9 cellular contexts compared by ENCODE assay signal in genomic region chr7:73822319-73823173, GRCh38. TPM values are rescaled to one million over a fixed set of nuclear protein-coding genes. Genes with fewer than 3 reads are reported as not detected.
DNase-seq lines count a peak whose midpoint lies in the region; ATAC-seq, FAIRE-seq and TF ChIP-seq lines count a peak whose summit lies in the region.
"Had no signal": no experiment of that assay in that cellular context is flagged by ENCODE, and none has a peak within 500 bp of the region (broad histone marks: within the 10 kb centered on the region; RNA-seq: fewer than 3 reads in every experiment).

No MANE protein-coding gene starts in this region.

- TF ChIP-seq POLR2A in A549 (IDR thresholded peaks at IDR 0.05; ENCODE audit: low read length) = no peak

- ATAC-seq in A549 (peak; percentile 96 to 97), HG02610 (IDR thresholded peaks at IDR 0.05; ENCODE audit: unreplicated experiment) (no peak), GM21360 (IDR thresholded peaks at IDR 0.05; ENCODE audit: unreplicated experiment) (no peak), HG03457 (IDR thresholded peaks at IDR 0.05; ENCODE audit: unreplicated experiment) (no peak)

- H3K4me1 ChIP-seq in A549 = peaks cover 33% of the 10 kb centered on the region

- 2% methylated on average over 15 of the region's 15 CpGs for WGBS in A549 (ENCODE audit: missing lambda C conversion rate)

- 0 out of 3 replicates have a peak overlapping the region, but pooled peaks have one; percentile 3 for H3K4me3 ChIP-seq in A549
- H3K4me3 ChIP-seq: SK-N-MC had no signal

- TF ChIP-seq CTCF in A549 (IDR thresholded peaks at IDR 0.05) (no peak), VCaP (conservative IDR thresholded peaks at IDR 0.05) (no peak), D721Med (IDR thresholded peaks at IDR 0.05; ENCODE audit: insufficient read depth, missing control alignments) (no peak)

- CTCF ChIA-PET in A549 (lab: Yijun Ruan, JAX) = interaction anchor here (0.6 to 5.2 kb wide), 7 partner anchors 11 to 380 kb away, joined by 3 to 30 read pairs (median 6); no protein-coding TSS in a partner anchor

- H3K27ac ChIP-seq in A549 (peak overlapping the region; percentile 82 to 88), VCaP (peak overlapping the region; percentile 100)
- H3K27ac ChIP-seq: SK-N-MC had no signal

- no peaks in the 10 kb centered on the region for H3K9me3 ChIP-seq in A549

- DNase-seq in A549 (ENCODE audit: low read depth in 1 of 2, low spot score in 1 of 2) (peak; percentile 91 to 98), HS-27A (ENCODE audit: low read depth) (peak; percentile 95), kidney glomerular epithelial cell (lab: John Stamatoyannopoulos, UW) (peak; percentile 97), D721Med (ENCODE audit: insufficient read length, low spot score) (no peak)

- FAIRE-seq in A549 (lab: Jason Lieb, UNC) (peak; percentile 49), D721Med (lab: Jason Lieb, UNC) (no peak)

- POLR2A ChIA-PET in A549 (lab: Yijun Ruan, JAX) = interaction anchor here (0.6 to 1.8 kb wide), 6 partner anchors 11 to 83 kb away, joined by 3 to 10 read pairs (median 5); partner anchors contain the start of genes ABHD11 and METTL27

- H3K4me2 ChIP-seq in A549 = peak overlapping the region; percentile 74

- TF ChIP-seq RAD21 in A549 (conservative IDR thresholded peaks at IDR 0.05 in 1 of 2, IDR thresholded peaks at IDR 0.05 in 1 of 2) = no peak; a peak in 1 of 5 replicates

- TF ChIP-seq EP300 in A549 (IDR thresholded peaks at IDR 0.05) = no peak

TF ChIP-seq in A549, 52 proteins besides CTCF, POLR2A, EP300 and RAD21:
- peak; percentile 49 for TF ChIP-seq MAX (IDR thresholded peaks at IDR 0.05)
- no peak for TF ChIP-seq NR3C1 (IDR thresholded peaks at IDR 0.05)
- TF ChIP-seq FOSL2 (IDR thresholded peaks at IDR 0.05) = peak; percentile 50; the same call in 1 of the 2 replicates
- peak; percentile 93 for TF ChIP-seq FOSL2 (CRISPR knock-in tag; IDR thresholded peaks at IDR 0.05)
- no peak for TF ChIP-seq ELK1 (IDR thresholded peaks at IDR 0.05; ENCODE audit: low read depth, low read length)
- TF ChIP-seq ZSCAN20 (CRISPR knock-in tag; IDR thresholded peaks at IDR 0.05) = no peak
- TF ChIP-seq CEBPB (IDR thresholded peaks at IDR 0.05) = no peak
- peak; percentile 87 for TF ChIP-seq MAFK (IDR thresholded peaks at IDR 0.05; ENCODE audit: partially characterized antibody)
- peak; percentile 69 for TF ChIP-seq GATA3 (IDR thresholded peaks at IDR 0.05; ENCODE audit: borderline replicate concordance)
- TF ChIP-seq HEYL (CRISPR knock-in tag; IDR thresholded peaks at IDR 0.05) = no peak
- TF ChIP-seq ZC3H11A (IDR thresholded peaks at IDR 0.05) = no peak
- no peak; the same call in 1 of the 2 replicates for TF ChIP-seq NFE2L2 (conservative IDR thresholded peaks at IDR 0.05; ENCODE audit: low read length)
- no peak for TF ChIP-seq HOXB5 (CRISPR knock-in tag; IDR thresholded peaks at IDR 0.05)
- no peak for TF ChIP-seq CBX8 (IDR thresholded peaks at IDR 0.05)
- peak; percentile 57; the same call in 1 of the 2 replicates for TF ChIP-seq JUNB (IDR thresholded peaks at IDR 0.05)

RNA-seq across cellular contexts. Expression of gene CLDN4, which starts 8.2 kb away (rescaled TPM):
- polyA plus RNA-seq in A549 (2011; rRNA removed) = 2.3 and 2.4 TPM in 2 replicates
- 1.9 and 2.4 TPM in 2 replicates for polyA plus RNA-seq in A549 (2012; cell fraction: cytosol; rRNA removed)
- polyA plus RNA-seq in A549 (2012; cell fraction: nucleus; rRNA removed) = 6.1 and 6.7 TPM in 2 replicates
- 1.3 to 1.5 TPM (median 1.5 TPM) in 3 replicates for polyA plus RNA-seq in A549 (2017; fragmentation: RNase III; extraction: RNeasy Plus Mini Kit Qiagen cat#74134 plus additional on column Dnase treatment)
- polyA minus RNA-seq in A549 (2011; rRNA and poly(A)+ RNA removed) = 1.9 and 2.8 TPM in 2 replicates

RNA-seq across cellular contexts. Expression of gene METTL27, which starts 19.8 kb away (rescaled TPM):
- polyA plus RNA-seq in A549 (2011; rRNA removed) (4.1 and 5.5 TPM in 2 replicates), A549 (2017; fragmentation: RNase III; extraction: RNeasy Plus Mini Kit Qiagen cat#74134 plus additional on column Dnase treatment) (4.9 to 5.8 TPM (median 5.3 TPM) in 3 replicates)
- polyA plus RNA-seq in A549 (2012; cell fraction: cytosol; rRNA removed) = 11.3 and 12.4 TPM in 2 replicates
- polyA plus RNA-seq in A549 (2012; cell fraction: nucleus; rRNA removed) = 7.8 and 11.8 TPM in 2 replicates
- polyA minus RNA-seq in A549 (2011; rRNA and poly(A)+ RNA removed) = 5.1 and 5.4 TPM in 2 replicates

RNA-seq across cellular contexts. Expression of gene TMEM270, which starts 38.4 kb away (rescaled TPM):
- 0.16 TPM in 1 of 2 replicates, not detected in the other for polyA plus RNA-seq in A549 (2011; rRNA removed)
- polyA plus RNA-seq in A549 (2012; cell fraction: cytosol; rRNA removed) = 0.07 and 0.10 TPM in 2 replicates
- polyA plus RNA-seq in A549 (2012; cell fraction: nucleus; rRNA removed) = 0.06 and 0.17 TPM in 2 replicates
- polyA plus RNA-seq in A549 (2017; fragmentation: RNase III; extraction: RNeasy Plus Mini Kit Qiagen cat#74134 plus additional on column Dnase treatment) = not detected in 3 replicates
- polyA minus RNA-seq in A549 (2011; rRNA and poly(A)+ RNA removed) = not detected in 2 replicates

RNA-seq across cellular contexts. Expression of gene CLDN3, which starts 52.5 kb away (rescaled TPM):
- 1.2 and 1.7 TPM in 2 replicates for polyA plus RNA-seq in A549 (2011; rRNA removed)
- 4.5 and 6.5 TPM in 2 replicates for polyA plus RNA-seq in A549 (2012; cell fraction: cytosol; rRNA removed)
- polyA plus RNA-seq in A549 (2012; cell fraction: nucleus; rRNA removed) = 6.5 and 10.8 TPM in 2 replicates
- 2.0 to 2.6 TPM (median 2.0 TPM) in 3 replicates for polyA plus RNA-seq in A549 (2017; fragmentation: RNase III; extraction: RNeasy Plus Mini Kit Qiagen cat#74134 plus additional on column Dnase treatment)
- polyA minus RNA-seq in A549 (2011; rRNA and poly(A)+ RNA removed) = 0.39 and 0.95 TPM in 2 replicates

Comparison
In these comparisons a context has a peak if more than half of its experiments do, and no peak if none do; other contexts are left out.
1. ATAC-seq: peak in A549 (2 of 2); none in HG02610 (single experiment), GM21360 (single experiment) and HG03457 (single experiment).